In the genomic region with DNA sequence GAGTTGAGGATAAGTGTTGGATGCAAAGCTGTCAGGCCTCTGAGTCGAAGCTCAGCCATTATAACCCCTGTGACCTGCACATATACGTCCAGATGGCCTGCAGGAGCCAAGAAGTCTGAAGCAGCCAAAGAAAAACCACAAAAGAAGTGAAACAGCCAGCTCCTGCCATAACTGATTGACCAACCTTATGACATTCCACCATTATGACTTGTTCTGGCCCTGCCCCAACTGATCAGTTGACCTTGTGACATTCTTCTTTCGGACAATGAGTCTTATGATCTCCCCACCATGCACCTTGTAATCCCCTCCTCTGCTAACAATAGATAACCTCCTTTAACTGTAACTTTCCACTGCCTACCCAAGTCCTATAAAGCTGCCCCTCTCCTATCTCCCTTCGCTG, we compare ENCODE assay signal across 14 cellular contexts.
DNase-seq lines count a peak whose midpoint lies in the region; ATAC-seq, FAIRE-seq and TF ChIP-seq lines count a peak whose summit lies in the region.
"Had no signal": no experiment of that assay in that cellular context is flagged by ENCODE, and none has a peak within 500 bp of the region (broad histone marks: within the 10 kb centered on the region; RNA-seq: fewer than 3 reads in every experiment).

No MANE protein-coding gene starts in this region.

- H3K79me2 ChIP-seq in K562 (ENCODE audit: control insufficient read depth, insufficient read depth, low read length) = no peaks in the 10 kb centered on the region

- no peak overlapping the region for H3K9ac ChIP-seq in K562 (ENCODE audit: insufficient read depth in 1 of 2, low read depth in 2 of 2, low read length in 2 of 2)
- H3K9ac ChIP-seq: KMS-11 had no signal

- ATAC-seq in GM18861 (IDR thresholded peaks at IDR 0.05; ENCODE audit: unreplicated experiment) = peak; percentile 75
- ATAC-seq in K562 = no peak; the same call in 2 of the 3 replicates

- H4K20me1 ChIP-seq in K562 (replicated peaks; ENCODE audit: control insufficient read depth, insufficient read depth, low read length) = no peaks in the 10 kb centered on the region

- intact Hi-C loops in K562 (cut with micrococcal nuclease) = no loop called here

- no peaks in the 10 kb centered on the region for H3K36me3 ChIP-seq in MG63
- H3K36me3 ChIP-seq in K562 (ENCODE audit: control insufficient read depth, insufficient read depth, low read length) = no peaks in the 10 kb centered on the region

- peak overlapping the region; percentile 48 for H2AFZ ChIP-seq in K562 (ENCODE audit: low read depth, low read length)

- H3K27ac ChIP-seq in K562 (ENCODE audit: extremely low read depth, low read depth, low read length) = peak overlapping the region; percentile 24; the same call in 2 of the 3 replicates
- H3K27ac ChIP-seq: KMS-11 had no signal

- H3K4me2 ChIP-seq in K562 (ENCODE audit: insufficient read depth, low read length) = no peak overlapping the region; the same call in 1 of the 2 replicates
- H3K4me2 ChIP-seq: KMS-11 had no signal

- 1% methylated on average over 4 of the region's 4 CpGs for WGBS in K562 (ENCODE audit: insufficient coverage, low coverage, missing lambda C conversion rate)

- TF ChIP-seq CTCF in K562 (IDR thresholded peaks at IDR 0.05 in 2 of 3, conservative IDR thresholded peaks at IDR 0.05 in 1 of 3; ENCODE audit: insufficient read depth in 2 of 3, low read depth in 1 of 3, low read length in 3 of 3) = no peak
- TF ChIP-seq CTCF in neural crest cell (conservative IDR thresholded peaks at IDR 0.05) = no peak

- CTCF ChIA-PET in K562 (lab: Yijun Ruan, JAX; ENCODE audit: low intra/inter-chr PET ratio) (no interaction called here), HEK293T (lab: Yijun Ruan, JAX) (interaction anchor here (0.7 kb wide), 1 partner anchor 11 kb away, joined by 3 read pairs; no protein-coding TSS in a partner anchor)
- CTCF ChIA-PET in activated CD4-positive, alpha-beta memory T cell treated with anti-CD3 and anti-CD28 coated beads, Interleukin-2, amount 10 ng/mL, durations not matched to agents 7 days and 5 days (lab: Charles Lee) = interaction anchor here (4.2 kb wide), 1 partner anchor 11 kb away, joined by 20 read pairs; no protein-coding TSS in a partner anchor

- H3K9me3 ChIP-seq in MG63 = peaks cover 20% of the 10 kb centered on the region
- H3K9me3 ChIP-seq in K562 (replicated peaks; ENCODE audit: control insufficient read depth, insufficient read depth, low read depth, low read length) = peaks cover 17% of the 10 kb centered on the region

- DNase-seq in MG63 (peak; percentile 78), K562 (ENCODE audit: extremely low read depth in 1 of 4, low spot score in 3 of 4) (peak; percentile 25 to 88 (median 36)), neural crest cell (ENCODE audit: low read depth, low spot score) (no peak), HEK293T (ENCODE audit: extremely low spot score) (no peak), dermis blood vessel endothelial cell (no peak), NCI-H1436 (lab: John Stamatoyannopoulos, UW) (no peak)
- DNase-seq in activated CD4-positive, alpha-beta memory T cell treated with anti-CD3 and anti-CD28 coated beads, Interleukin-2, amount 10 ng/mL, durations not matched to agents 7 days and 5 days = no peak
- DNase-seq: activated CD4-positive, CD25-positive, alpha-beta regulatory T cell; NCI-H774; stimulated activated CD8-positive, alpha-beta memory T cell treated with anti-CD3 and anti-CD28 coated beads, Interleukin-4, amount 100 ng/mL, for 48 hours had no signal

- TF ChIP-seq POLR2A in K562 (conservative IDR thresholded peaks at IDR 0.05) = no peak

- peak overlapping the region; percentile 1 for H3K4me3 Mint-ChIP-seq in neural crest cell
- no peak overlapping the region for H3K4me3 Mint-ChIP-seq in activated CD4-positive, alpha-beta memory T cell treated with anti-CD3 and anti-CD28 coated beads, Interleukin-2, amount 10 ng/mL, durations not matched to agents 7 days and 5 days

- H3K4me1 Mint-ChIP-seq in neural crest cell = peaks cover 44% of the 10 kb centered on the region
- no peaks in the 10 kb centered on the region for H3K4me1 Mint-ChIP-seq in activated CD4-positive, alpha-beta memory T cell treated with anti-CD3 and anti-CD28 coated beads, Interleukin-2, amount 10 ng/mL, durations not matched to agents 7 days and 5 days

- H3K4me3 ChIP-seq in MG63 (no peak overlapping the region), K562 (no peak overlapping the region)
- H3K4me3 ChIP-seq: lung had no signal

- peak; percentile 43; the same call in 1 of the 2 replicates for TF ChIP-seq EP300 in K562 (IDR thresholded peaks at IDR 0.05; ENCODE audit: low read length)

- no peaks in the 10 kb centered on the region for H3K27me3 Mint-ChIP-seq in neural crest cell (ENCODE audit: low read depth)
- no peaks in the 10 kb centered on the region for H3K27me3 Mint-ChIP-seq in activated CD4-positive, alpha-beta memory T cell treated with anti-CD3 and anti-CD28 coated beads, Interleukin-2, amount 10 ng/mL, durations not matched to agents 7 days and 5 days

- in situ Hi-C loops in K562 (cut with MboI) = no loop called here

- POLR2A ChIA-PET in K562 (lab: Yijun Ruan, JAX) (interaction anchor here (0.6 to 1.6 kb wide), 2 partner anchors 11 to 13 kb away, joined by 3 to 4 read pairs; no protein-coding TSS in a partner anchor), HEK293T (lab: Yijun Ruan, JAX) (no interaction called here)
- POLR2A ChIA-PET in activated CD4-positive, alpha-beta memory T cell treated with anti-CD3 and anti-CD28 coated beads, Interleukin-2, amount 10 ng/mL, durations not matched to agents 7 days and 5 days (lab: Charles Lee) = no interaction called here

- H3K27ac Mint-ChIP-seq in neural crest cell (ENCODE audit: unreplicated experiment) = peak overlapping the region; percentile 90
- no peak overlapping the region for H3K27ac Mint-ChIP-seq in activated CD4-positive, alpha-beta memory T cell treated with anti-CD3 and anti-CD28 coated beads, Interleukin-2, amount 10 ng/mL, durations not matched to agents 7 days and 5 days

- H3K4me1 ChIP-seq in K562 (replicated peaks in 1 of 2; ENCODE audit: control insufficient read depth in 2 of 2, insufficient read depth in 2 of 2, low read length in 2 of 2) = peaks cover 0 to 15% of the 10 kb centered on the region in 2 experiments; a peak in 2 of 5 replicates

- H3K27me3 ChIP-seq in MG63 (no peaks in the 10 kb centered on the region), K562 (ENCODE audit: control insufficient read depth in 2 of 2, insufficient read depth in 2 of 2, low read length in 2 of 2) (no peaks in the 10 kb centered on the region; a peak in 1 of 5 replicates)

- BruUV-seq in K562 (replicated peaks; lab: Mats Ljungman, UMichigan) = no TSS peak

- peaks cover 8% of the 10 kb centered on the region for H3K9me3 Mint-ChIP-seq in neural crest cell
- H3K9me3 Mint-ChIP-seq in activated CD4-positive, alpha-beta memory T cell treated with anti-CD3 and anti-CD28 coated beads, Interleukin-2, amount 10 ng/mL, durations not matched to agents 7 days and 5 days = no peaks in the 10 kb centered on the region

- peak; percentile 85 for FAIRE-seq in K562 (lab: Jason Lieb, UNC)
- FAIRE-seq: endometrium had no signal

- peaks cover 3% of the 10 kb centered on the region for H3K36me3 Mint-ChIP-seq in neural crest cell (ENCODE audit: low read depth)
- no peaks in the 10 kb centered on the region for H3K36me3 Mint-ChIP-seq in activated CD4-positive, alpha-beta memory T cell treated with anti-CD3 and anti-CD28 coated beads, Interleukin-2, amount 10 ng/mL, durations not matched to agents 7 days and 5 days (ENCODE audit: low read depth)

- no peaks in the 10 kb centered on the region for H3K9me1 ChIP-seq in K562 (ENCODE audit: control insufficient read depth, insufficient read depth, low read length)

- no peak for TF ChIP-seq RAD21 in K562 (CRISPR knock-in tag; conservative IDR thresholded peaks at IDR 0.05 in 1 of 2, IDR thresholded peaks at IDR 0.05 in 1 of 2)

TF ChIP-seq in K562, 482 proteins besides CTCF, POLR2A, EP300 and RAD21 (continues in another document):
- TF ChIP-seq ZNF354B (CRISPR knock-in tag; IDR thresholded peaks at IDR 0.05) (no peak), MAZ (CRISPR knock-in tag; conservative IDR thresholded peaks at IDR 0.05 in 1 of 2, IDR thresholded peaks at IDR 0.05 in 1 of 2) (0 out of 4 replicates have a peak, but pooled peaks of 1 of the 2 experiments have one; percentile 28), NCOA1 (IDR thresholded peaks at IDR 0.05; ENCODE audit: low read depth) (peak; percentile 42; the same call in 1 of the 2 replicates), TEAD4 (IDR thresholded peaks at IDR 0.05; ENCODE audit: low read length) (peak; percentile 32; the same call in 1 of the 2 replicates), TEAD4 (CRISPR knock-in tag; IDR thresholded peaks at IDR 0.05; ENCODE audit: borderline replicate concordance) (no peak)

TF ChIP-seq in HEK293T, 16 proteins besides CTCF, POLR2A, EP300 and RAD21:
- TF ChIP-seq HDGF (IDR thresholded peaks at IDR 0.05; ENCODE audit: borderline replicate concordance) (no peak), ELF4 (IDR thresholded peaks at IDR 0.05) (no peak), ARNT (IDR thresholded peaks at IDR 0.05) (no peak), NFRKB (IDR thresholded peaks at IDR 0.05) (no peak), CTBP1 (IDR thresholded peaks at IDR 0.05; ENCODE audit: borderline replicate concordance) (no peak), SP1 (IDR thresholded peaks at IDR 0.05) (no peak), L3MBTL2 (conservative IDR thresholded peaks at IDR 0.05) (no peak), BHLHE40 (IDR thresholded peaks at IDR 0.05; ENCODE audit: borderline replicate concordance) (no peak), SUZ12 (IDR thresholded peaks at IDR 0.05) (no peak), FOXK2 (IDR thresholded peaks at IDR 0.05) (no peak), FOXM1 (IDR thresholded peaks at IDR 0.05; ENCODE audit: borderline replicate concordance) (no peak), FOXA1 (IDR thresholded peaks at IDR 0.05) (no peak), ZNF384 (IDR thresholded peaks at IDR 0.05) (no peak), LEF1 (IDR thresholded peaks at IDR 0.05; ENCODE audit: borderline replicate concordance) (no peak)

Comparison
In these comparisons a context has a peak if more than half of its experiments do, and no peak if none do; other contexts are left out.
1. DNase-seq: peak in MG63 (single experiment) and K562 (4 of 4); none in neural crest cell (single experiment), activated CD4-positive, alpha-beta memory T cell treated with anti-CD3 and anti-CD28 coated beads, Interleukin-2, amount 10 ng/mL, durations not matched to agents 7 days and 5 days (single experiment), HEK293T (single experiment), dermis blood vessel endothelial cell (single experiment) and NCI-H1436 (single experiment).